17 cellular contexts compared by ENCODE assay signal in genomic region chr20:42024653-42025052, GRCh38.
A peak's percentile ranks its signal among the peaks of the same experiment; 100 is the strongest.
DNase-seq lines count a peak whose midpoint lies in the region; ATAC-seq, FAIRE-seq and TF ChIP-seq lines count a peak whose summit lies in the region.
"Had no signal": no experiment of that assay in that cellular context is flagged by ENCODE, and none has a peak within 500 bp of the region (broad histone marks: within the 10 kb centered on the region; RNA-seq: fewer than 3 reads in every experiment).

No MANE protein-coding gene starts in this region.

- H3K36me3 Mint-ChIP-seq in activated CD4-positive, alpha-beta T cell treated with anti-CD3 and anti-CD28 coated beads, Interleukin-2, amount 10 ng/mL, durations not matched to agents 24 days and 14 days (ENCODE audit: low read depth): no peaks in the 10 kb centered on the region
- H3K36me3 Mint-ChIP-seq: activated naive CD8-positive, alpha-beta T cell treated with anti-CD3 and anti-CD28 coated beads, Interleukin-2, amount 10 ng/mL, durations not matched to agents 7 days and 5 days; natural killer cell treated with Interleukin-12 subunit alpha and Interleukin-12 subunit beta and Interleukin-15 and Interleukin-18, amount 100 ng/mL, for 72 hours had no signal

- intact Hi-C loops in activated CD4-positive, alpha-beta T cell treated with anti-CD3 and anti-CD28 coated beads, Interleukin-2, amount 10 ng/mL, durations not matched to agents 24 days and 14 days (cut with micrococcal nuclease): no loop called here
- intact Hi-C loops in GM12878 (cut with micrococcal nuclease; ENCODE audit: unreplicated experiment): no loop called here
- intact Hi-C loops in PC-9 (cut with micrococcal nuclease; ENCODE audit: unreplicated experiment): no loop called here

- H3K79me2 ChIP-seq in GM12878 (ENCODE audit: control insufficient read depth, insufficient read depth, low read length): no peaks in the 10 kb centered on the region
- H3K79me2 ChIP-seq in PC-9 (ENCODE audit: low read depth): no peaks in the 10 kb centered on the region

- H3K4me3 Mint-ChIP-seq in activated CD4-positive, alpha-beta T cell treated with anti-CD3 and anti-CD28 coated beads, Interleukin-2, amount 10 ng/mL, durations not matched to agents 24 days and 14 days: no peak overlapping the region
- H3K4me3 Mint-ChIP-seq: activated naive CD8-positive, alpha-beta T cell treated with anti-CD3 and anti-CD28 coated beads, Interleukin-2, amount 10 ng/mL, durations not matched to agents 7 days and 5 days; natural killer cell treated with Interleukin-12 subunit alpha and Interleukin-12 subunit beta and Interleukin-15 and Interleukin-18, amount 100 ng/mL, for 72 hours had no signal

- POLR2A ChIA-PET in GM12878 (lab: Charles Lee): no interaction called here
- POLR2A ChIA-PET in PC-9 (lab: Charles Lee; ENCODE audit: unreplicated experiment): no interaction called here

- H4K20me1 ChIP-seq in GM12878 (ENCODE audit: control insufficient read depth, insufficient read depth) (no peaks in the 10 kb centered on the region), PC-9 (ENCODE audit: insufficient read depth) (no peaks in the 10 kb centered on the region)

- TF ChIP-seq EP300 in GM12878 (IDR thresholded peaks at IDR 0.05; ENCODE audit: borderline replicate concordance in 1 of 2, control insufficient read depth in 1 of 2, low read depth in 2 of 2, low read length in 2 of 2): no peak

- H3K4me1 ChIP-seq in GM12878 (ENCODE audit: control insufficient read depth, insufficient read depth, low read length) (no peaks in the 10 kb centered on the region), PC-9 (replicated peaks; ENCODE audit: insufficient read depth) (no peaks in the 10 kb centered on the region)

- 2% methylated on average over 5 of the region's 5 CpGs for WGBS in GM12878 (ENCODE audit: insufficient coverage, insufficient replicate concordance, low lambda C conversion rate, missing lambda C conversion rate)

- no peaks in the 10 kb centered on the region for H3K9me2 ChIP-seq in PC-9 (ENCODE audit: insufficient read depth)

- H3K27me3 Mint-ChIP-seq in activated CD4-positive, alpha-beta T cell treated with anti-CD3 and anti-CD28 coated beads, Interleukin-2, amount 10 ng/mL, durations not matched to agents 24 days and 14 days: no peaks in the 10 kb centered on the region
- H3K27me3 Mint-ChIP-seq: activated naive CD8-positive, alpha-beta T cell treated with anti-CD3 and anti-CD28 coated beads, Interleukin-2, amount 10 ng/mL, durations not matched to agents 7 days and 5 days had no signal

- H3F3A ChIP-seq in PC-9 (ENCODE audit: insufficient read depth, low read depth): no peaks in the 10 kb centered on the region

- DNase-seq in activated CD4-positive, alpha-beta T cell treated with anti-CD3 and anti-CD28 coated beads, Interleukin-2, amount 10 ng/mL, durations not matched to agents 24 days and 14 days: peak; percentile 55
- no peak for DNase-seq in activated CD4-positive, alpha-beta T cell treated with anti-CD3 and anti-CD28 coated beads for 1 hour
- DNase-seq in NAMALWA (ENCODE audit: low spot score): peak; percentile 20
- DNase-seq in GM12878 (ENCODE audit: low read depth, low spot score): no peak
- DNase-seq in retina: peak; percentile 14
- no peak for DNase-seq in dedifferentiated amniotic fluid mesenchymal stem cell (ENCODE audit: extremely low spot score)
- no peak for DNase-seq in AG08396 (ENCODE audit: low spot score)
- DNase-seq in PC-9: no peak
- DNase-seq: activated naive CD8-positive, alpha-beta T cell treated with anti-CD3 and anti-CD28 coated beads, Interleukin-2, amount 10 ng/mL, durations not matched to agents 7 days and 5 days; effector memory CD4-positive, alpha-beta T cell; foreskin fibroblast; IMR-90; NCI-H146; NCI-H446 treated with DMSO at 0.1 percent for 48 hours; stimulated activated CD4-positive, alpha-beta T cell treated with anti-CD3 and anti-CD28 coated beads, Interleukin-1b, Interleukin-23, amount 100 ng/mL, for 48 hours had no signal

- TF ChIP-seq POLR2A in GM12878 (IDR thresholded peaks at IDR 0.05; ENCODE audit: low read depth, low read length): no peak

- BruUV-seq in GM12878 (replicated peaks; lab: Mats Ljungman, UMichigan): no TSS peak
- no TSS peak for BruUV-seq in PC-9 (replicated peaks; lab: Mats Ljungman, UMichigan)

- H3K4me3 ChIP-seq in GM12878: no peak overlapping the region
- no peak overlapping the region for H3K4me3 ChIP-seq in PC-9
- H3K4me3 ChIP-seq: lung had no signal

- H3K27me3 ChIP-seq in GM12878 (replicated peaks in 1 of 2; ENCODE audit: control insufficient read depth in 2 of 2, insufficient read depth in 2 of 2, low read length in 1 of 2) (no peaks in the 10 kb centered on the region), PC-9 (ENCODE audit: insufficient read depth, low read depth) (no peaks in the 10 kb centered on the region)

- no peaks in the 10 kb centered on the region for H3K9me3 ChIP-seq in GM12878 (replicated peaks; ENCODE audit: control insufficient read depth, insufficient read depth, low read length)
- peaks cover 2% of the 10 kb centered on the region; the same call in 1 of the 2 replicates for H3K9me3 ChIP-seq in PC-9 (ENCODE audit: insufficient read depth, low read depth)

- ATAC-seq in GM12878: no peak
- ATAC-seq: natural killer cell treated with Interleukin-12 subunit alpha and Interleukin-12 subunit beta and Interleukin-15 and Interleukin-18, amount 100 ng/mL, for 72 hours had no signal

- TF ChIP-seq CTCF in GM12878 (IDR thresholded peaks at IDR 0.05 in 2 of 3, conservative IDR thresholded peaks at IDR 0.05 in 1 of 3; ENCODE audit: control insufficient read depth in 2 of 3, extremely low read depth in 1 of 3, insufficient read depth in 1 of 3, low read depth in 3 of 3, low read length in 3 of 3) (no peak), PC-9 (conservative IDR thresholded peaks at IDR 0.05) (no peak)

- CTCF ChIA-PET in GM12878 (lab: Yijun Ruan, JAX): no interaction called here
- CTCF ChIA-PET in PC-9 (lab: Charles Lee): no interaction called here

- H3K27ac ChIP-seq in GM12878 (ENCODE audit: control insufficient read depth, insufficient read depth): no peak overlapping the region
- H3K27ac ChIP-seq in PC-9: no peak overlapping the region

- no peak overlapping the region for H3K27ac Mint-ChIP-seq in activated CD4-positive, alpha-beta T cell treated with anti-CD3 and anti-CD28 coated beads, Interleukin-2, amount 10 ng/mL, durations not matched to agents 24 days and 14 days
- H3K27ac Mint-ChIP-seq: activated naive CD8-positive, alpha-beta T cell treated with anti-CD3 and anti-CD28 coated beads, Interleukin-2, amount 10 ng/mL, durations not matched to agents 7 days and 5 days; natural killer cell treated with Interleukin-12 subunit alpha and Interleukin-12 subunit beta and Interleukin-15 and Interleukin-18, amount 100 ng/mL, for 72 hours had no signal

- RAD21 ChIA-PET in GM12878 (lab: Charles Lee; ENCODE audit: unreplicated experiment): no interaction called here

- H3K4me1 Mint-ChIP-seq in activated CD4-positive, alpha-beta T cell treated with anti-CD3 and anti-CD28 coated beads, Interleukin-2, amount 10 ng/mL, durations not matched to agents 24 days and 14 days: no peaks in the 10 kb centered on the region
- H3K4me1 Mint-ChIP-seq: activated naive CD8-positive, alpha-beta T cell treated with anti-CD3 and anti-CD28 coated beads, Interleukin-2, amount 10 ng/mL, durations not matched to agents 7 days and 5 days had no signal

- no peak for FAIRE-seq in GM12878 (lab: Jason Lieb, UNC)

- H3K36me3 ChIP-seq in GM12878 (ENCODE audit: control insufficient read depth in 2 of 2, insufficient read depth in 2 of 2, low read length in 1 of 2): no peaks in the 10 kb centered on the region
- no peaks in the 10 kb centered on the region for H3K36me3 ChIP-seq in PC-9 (ENCODE audit: low read depth)

- H3K9me3 Mint-ChIP-seq in activated CD4-positive, alpha-beta T cell treated with anti-CD3 and anti-CD28 coated beads, Interleukin-2, amount 10 ng/mL, durations not matched to agents 24 days and 14 days: no peaks in the 10 kb centered on the region
- H3K9me3 Mint-ChIP-seq: activated naive CD8-positive, alpha-beta T cell treated with anti-CD3 and anti-CD28 coated beads, Interleukin-2, amount 10 ng/mL, durations not matched to agents 7 days and 5 days had no signal

- H2AFZ ChIP-seq in GM12878 (ENCODE audit: control insufficient read depth, low read depth, low read length) (no peak overlapping the region), PC-9 (no peak overlapping the region)

- no peak overlapping the region for H3K4me2 ChIP-seq in GM12878 (ENCODE audit: control insufficient read depth, insufficient read depth)
- H3K4me2 ChIP-seq in PC-9: no peak overlapping the region

- TF ChIP-seq RAD21 in GM12878 (IDR thresholded peaks at IDR 0.05; ENCODE audit: insufficient read depth, low read depth, low read length): no peak

- H3K9ac ChIP-seq in GM12878 (ENCODE audit: control insufficient read depth, insufficient read depth, low read length): no peak overlapping the region

- SMC1A ChIA-PET in GM12878 (lab: Charles Lee; ENCODE audit: uncharacterized antibody, unreplicated experiment): no interaction called here

- in situ Hi-C loops in GM12878 (cut with MboI): no loop called here

TF ChIP-seq in GM12878, 131 proteins besides CTCF, POLR2A, EP300 and RAD21:
- TF ChIP-seq BRCA1 (IDR thresholded peaks at IDR 0.05; ENCODE audit: low read depth, low read length) (no peak), REST (IDR thresholded peaks at IDR 0.05; ENCODE audit: low read depth, low read length) (peak; percentile 85)

Comparison
In these comparisons a context has a peak if more than half of its experiments do, and no peak if none do; other contexts are left out.
1. DNase-seq: peak in activated CD4-positive, alpha-beta T cell treated with anti-CD3 and anti-CD28 coated beads, Interleukin-2, amount 10 ng/mL, durations not matched to agents 24 days and 14 days (single experiment), NAMALWA (single experiment) and retina (single experiment); none in activated CD4-positive, alpha-beta T cell treated with anti-CD3 and anti-CD28 coated beads for 1 hour (single experiment), GM12878 (single experiment), dedifferentiated amniotic fluid mesenchymal stem cell (single experiment), AG08396 (single experiment) and PC-9 (0 of 2).